ENCODE assay signal across 9 cellular contexts in the genomic region with DNA sequence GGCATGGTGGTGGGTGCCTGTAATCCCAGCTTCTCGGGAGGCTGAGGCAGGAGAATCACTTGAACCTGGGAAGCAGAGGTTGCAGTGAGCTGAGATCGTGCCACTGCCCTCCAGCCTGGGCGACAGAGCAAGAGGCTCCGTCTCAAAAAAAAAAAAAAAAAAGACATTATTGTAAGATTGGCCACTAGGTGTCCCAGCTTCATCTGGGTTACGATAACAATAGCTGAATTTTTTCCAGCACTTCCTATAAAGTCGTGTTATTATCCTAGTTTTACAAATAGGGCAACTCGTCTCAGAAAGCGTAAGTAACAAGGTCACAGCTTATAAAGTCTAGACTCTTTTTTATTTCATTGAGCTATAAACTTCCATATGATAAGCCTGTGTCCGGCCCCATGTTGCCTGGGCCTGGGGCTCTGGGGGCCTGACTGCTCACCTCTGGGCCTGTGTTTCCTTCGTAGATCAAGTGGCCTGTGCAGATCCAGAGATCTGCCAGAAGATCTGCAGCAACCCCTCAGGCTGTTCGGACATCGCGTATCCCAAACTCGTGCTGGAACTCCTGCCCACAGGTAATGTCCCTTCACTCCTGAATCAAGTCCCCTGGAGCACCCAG.
DNase-seq lines count a peak whose midpoint lies in the region; ATAC-seq, FAIRE-seq and TF ChIP-seq lines count a peak whose summit lies in the region.
"Had no signal": no experiment of that assay in that cellular context is flagged by ENCODE, and none has a peak within 500 bp of the region (broad histone marks: within the 10 kb centered on the region; RNA-seq: fewer than 3 reads in every experiment).

No MANE protein-coding gene starts in this region.

- H3K36me3 Mint-ChIP-seq in Caco-2 (ENCODE audit: insufficient read depth, unreplicated experiment) (no peaks in the 10 kb centered on the region), HFFc6 (ENCODE audit: low read depth) (no peaks in the 10 kb centered on the region), brain (no peaks in the 10 kb centered on the region)

- H3K4me1 ChIP-seq in Caco-2: no peaks in the 10 kb centered on the region

- DNase-seq in Caco-2: no peak
- peak; percentile 4 for DNase-seq in HFFc6
- peak; percentile 37 to 54 for DNase-seq in lung microvascular endothelial cell (ENCODE audit: low read depth in 2 of 2)
- no peak for DNase-seq in urothelium cell line (ENCODE audit: low spot score)
- no peak for DNase-seq in activated T-cell treated with anti-CD3 and anti-CD28 coated beads for 4 hours

- H3K4me3 Mint-ChIP-seq in Caco-2 (ENCODE audit: unreplicated experiment): no peak overlapping the region
- H3K4me3 Mint-ChIP-seq in HFFc6: no peak overlapping the region
- H3K4me3 Mint-ChIP-seq in brain: no peak overlapping the region

- no peak for FAIRE-seq in urothelium cell line (lab: Jason Lieb, UNC)
- FAIRE-seq: islet of Langerhans had no signal

- CTCF ChIA-PET in Caco-2 (lab: Charles Lee): interaction anchor here (0.6 to 1.3 kb wide), 9 partner anchors 9 to 326 kb away, joined by 3 to 8 read pairs (median 3); no protein-coding TSS in a partner anchor

- no peak overlapping the region for H3K4me3 ChIP-seq in Caco-2 (ENCODE audit: low read depth, low read length)

- POLR2A ChIA-PET in Caco-2 (lab: Charles Lee): no interaction called here

- H3K4me1 Mint-ChIP-seq in Caco-2 (ENCODE audit: low read depth, unreplicated experiment): no peaks in the 10 kb centered on the region
- peaks cover 8% of the 10 kb centered on the region; the same call in 1 of the 2 replicates for H3K4me1 Mint-ChIP-seq in HFFc6 (ENCODE audit: low read depth)
- H3K4me1 Mint-ChIP-seq in brain: no peaks in the 10 kb centered on the region

- H3K27me3 Mint-ChIP-seq in Caco-2 (ENCODE audit: insufficient read depth, unreplicated experiment): no peaks in the 10 kb centered on the region
- H3K27me3 Mint-ChIP-seq in HFFc6 (ENCODE audit: insufficient read depth): peaks cover 2% of the 10 kb centered on the region; the same call in 1 of the 2 replicates
- H3K27me3 Mint-ChIP-seq in brain: peaks cover 3% of the 10 kb centered on the region

- ATAC-seq in HG02938 (IDR thresholded peaks at IDR 0.05; ENCODE audit: unreplicated experiment) (no peak), HG03460 (IDR thresholded peaks at IDR 0.05; ENCODE audit: unreplicated experiment) (no peak)

- no peaks in the 10 kb centered on the region for H3K27me3 ChIP-seq in Caco-2 (replicated peaks; ENCODE audit: control insufficient read depth, insufficient read depth, low read length)

- TF ChIP-seq CTCF in Caco-2 (IDR thresholded peaks at IDR 0.05; ENCODE audit: insufficient read depth in 1 of 2, low read depth in 1 of 2, low read length in 1 of 2, severe bottlenecking in 1 of 2, unreplicated experiment in 1 of 2) (peak; percentile 21 to 31), HFFc6 (IDR thresholded peaks at IDR 0.05) (peak; percentile 84), brain (conservative IDR thresholded peaks at IDR 0.05) (peak; percentile 20 to 57)

- no peaks in the 10 kb centered on the region for H3K9me3 ChIP-seq in Caco-2

- H3K36me3 ChIP-seq in Caco-2 (ENCODE audit: control insufficient read depth, insufficient read depth, low read length): no peaks in the 10 kb centered on the region

- intact Hi-C loops in Caco-2 (cut with micrococcal nuclease; ENCODE audit: unreplicated experiment): no loop called here

- no peaks in the 10 kb centered on the region for H3K9me3 Mint-ChIP-seq in Caco-2 (ENCODE audit: unreplicated experiment)
- no peaks in the 10 kb centered on the region for H3K9me3 Mint-ChIP-seq in HFFc6
- no peaks in the 10 kb centered on the region for H3K9me3 Mint-ChIP-seq in brain

- no TSS peak for BruUV-seq in Caco-2 (replicated peaks; lab: Mats Ljungman, UMichigan)

- no peak overlapping the region for H3K27ac Mint-ChIP-seq in Caco-2 (ENCODE audit: unreplicated experiment)
- H3K27ac Mint-ChIP-seq in HFFc6: no peak overlapping the region
- H3K27ac Mint-ChIP-seq in brain: no peak overlapping the region

Comparison
In these comparisons a context has a peak if more than half of its experiments do, and no peak if none do; other contexts are left out.
1. DNase-seq: peak in HFFc6 (single experiment) and lung microvascular endothelial cell (2 of 2); none in Caco-2 (0 of 2), urothelium cell line (single experiment) and activated T-cell treated with anti-CD3 and anti-CD28 coated beads for 4 hours (single experiment).
2. CTCF ChIP-seq: peak in every context shown above with its lines; median percentile 84 in HFFc6; 38 in brain; 26 in Caco-2.